Comparison of ENCODE assay signal across 27 cellular contexts in the genomic region with DNA sequence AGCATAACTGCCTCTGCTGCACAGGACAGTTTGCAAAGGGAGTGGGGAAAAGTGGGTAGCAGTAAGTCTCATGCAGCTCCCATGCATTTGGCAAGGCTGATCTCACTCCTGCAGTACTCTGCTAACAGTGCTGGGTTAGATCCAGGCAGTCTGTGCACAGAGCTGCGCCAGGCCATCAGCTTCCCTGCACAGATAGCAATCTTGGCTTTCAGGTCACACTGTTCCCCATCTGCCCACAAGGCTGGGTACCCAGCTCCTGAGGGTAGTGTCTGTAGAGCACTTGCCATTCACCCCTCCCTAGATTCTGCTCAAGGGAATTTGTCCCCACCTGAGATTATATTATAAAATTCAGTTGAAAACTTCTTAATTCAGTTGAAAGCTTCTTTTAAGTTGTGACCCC.
"Had no signal": no experiment of that assay in that cellular context is flagged by ENCODE, and none has a peak within 500 bp of the region (broad histone marks: within the 10 kb centered on the region; RNA-seq: fewer than 3 reads in every experiment).

No MANE protein-coding gene starts in this region.

- H3K27me3 ChIP-seq: ascending aorta, brain microvascular endothelial cell, heart left ventricle, left lung, upper lobe of left lung, vagina had no signal

- H3K4me2 ChIP-seq: smooth muscle cell had no signal

- H3K36me3 ChIP-seq: ascending aorta, brain microvascular endothelial cell, heart left ventricle, left lung, lower lobe of right lung, upper lobe of left lung, vagina had no signal

- FAIRE-seq: endothelial cell of umbilical vein had no signal

- H3K4me3 Mint-ChIP-seq: activated naive CD4-positive, alpha-beta T cell treated with anti-CD3 and anti-CD28 coated beads for 36 hours; activated naive CD8-positive, alpha-beta T cell treated with anti-CD3 and anti-CD28 coated beads, Interleukin-2, amount 10 ng/mL, durations not matched to agents 7 days and 5 days; activated T-helper 1 cell treated with anti-CD3 and anti-CD28 coated beads, Interleukin-12 subunit alpha, Interleukin-12 subunit beta, Interleukin-2, Interleukin-4 antibody, amounts not matched to agents 30 ng/mL and 10 ng/mL and 1 ng/mL, durations not matched to agents 14 hours and 24 hours and 36 hours; naive B cell; stimulated activated memory B cell treated with anti-CD40 and anti-IgM and Interleukin-4, amounts not matched to agents 10 μg/mL and 1 μg/mL and 100 μg/mL, for 72 hours; stimulated activated naive CD8-positive, alpha-beta T cell treated with anti-CD3 and anti-CD28 coated beads, Interleukin-15, amount 100 ng/mL, for 72 hours had no signal

- ATAC-seq: activated CD4-positive, CD25-positive, alpha-beta regulatory T cell treated with anti-CD3 and anti-CD28 coated beads, Interleukin-2, amount 50 U/mL, for 24 hours; stimulated activated memory B cell treated with anti-CD40 and anti-IgM and Interleukin-4, amounts not matched to agents 10 μg/mL and 1 μg/mL and 100 μg/mL, for 72 hours; stimulated activated naive CD8-positive, alpha-beta T cell treated with anti-CD3 and anti-CD28 coated beads, Interleukin-15, amount 100 ng/mL, for 72 hours had no signal

- H3K9ac ChIP-seq: parathyroid adenoma had no signal

- H3K4me1 Mint-ChIP-seq: activated naive CD8-positive, alpha-beta T cell treated with anti-CD3 and anti-CD28 coated beads, Interleukin-2, amount 10 ng/mL, durations not matched to agents 7 days and 5 days; stimulated activated memory B cell treated with anti-CD40 and anti-IgM and Interleukin-4, amounts not matched to agents 10 μg/mL and 1 μg/mL and 100 μg/mL, for 72 hours; stimulated activated naive CD8-positive, alpha-beta T cell treated with anti-CD3 and anti-CD28 coated beads, Interleukin-15, amount 100 ng/mL, for 72 hours had no signal

- H3K4me3 ChIP-seq: ascending aorta, heart left ventricle, left lung, lower lobe of right lung, psoas muscle, smooth muscle cell, upper lobe of left lung, vagina had no signal

- H3K27ac ChIP-seq: ascending aorta, brain microvascular endothelial cell, heart left ventricle, left lung, lower lobe of right lung, parathyroid adenoma, psoas muscle, upper lobe of left lung, vagina had no signal

- H2AFZ ChIP-seq: parathyroid adenoma had no signal

- H3K36me3 Mint-ChIP-seq: activated naive CD8-positive, alpha-beta T cell treated with anti-CD3 and anti-CD28 coated beads, Interleukin-2, amount 10 ng/mL, durations not matched to agents 7 days and 5 days; naive B cell; stimulated activated memory B cell treated with anti-CD40 and anti-IgM and Interleukin-4, amounts not matched to agents 10 μg/mL and 1 μg/mL and 100 μg/mL, for 72 hours had no signal

- H3K9me3 ChIP-seq: ascending aorta, heart left ventricle, left lung, lower lobe of right lung, psoas muscle, upper lobe of left lung, vagina had no signal

- H3K27ac Mint-ChIP-seq: activated naive CD4-positive, alpha-beta T cell treated with anti-CD3 and anti-CD28 coated beads for 36 hours; activated naive CD8-positive, alpha-beta T cell treated with anti-CD3 and anti-CD28 coated beads, Interleukin-2, amount 10 ng/mL, durations not matched to agents 7 days and 5 days; activated T-helper 1 cell treated with anti-CD3 and anti-CD28 coated beads, Interleukin-12 subunit alpha, Interleukin-12 subunit beta, Interleukin-2, Interleukin-4 antibody, amounts not matched to agents 30 ng/mL and 10 ng/mL and 1 ng/mL, durations not matched to agents 14 hours and 24 hours and 36 hours; naive B cell; stimulated activated memory B cell treated with anti-CD40 and anti-IgM and Interleukin-4, amounts not matched to agents 10 μg/mL and 1 μg/mL and 100 μg/mL, for 72 hours; stimulated activated naive CD8-positive, alpha-beta T cell treated with anti-CD3 and anti-CD28 coated beads, Interleukin-15, amount 100 ng/mL, for 72 hours had no signal

- H3K4me1 ChIP-seq: ascending aorta, parathyroid adenoma had no signal

- H3K9me3 Mint-ChIP-seq: activated naive CD4-positive, alpha-beta T cell treated with anti-CD3 and anti-CD28 coated beads for 36 hours; activated naive CD8-positive, alpha-beta T cell treated with anti-CD3 and anti-CD28 coated beads, Interleukin-2, amount 10 ng/mL, durations not matched to agents 7 days and 5 days; activated T-helper 1 cell treated with anti-CD3 and anti-CD28 coated beads, Interleukin-12 subunit alpha, Interleukin-12 subunit beta, Interleukin-2, Interleukin-4 antibody, amounts not matched to agents 30 ng/mL and 10 ng/mL and 1 ng/mL, durations not matched to agents 14 hours and 24 hours and 36 hours; naive B cell; stimulated activated memory B cell treated with anti-CD40 and anti-IgM and Interleukin-4, amounts not matched to agents 10 μg/mL and 1 μg/mL and 100 μg/mL, for 72 hours; stimulated activated naive CD8-positive, alpha-beta T cell treated with anti-CD3 and anti-CD28 coated beads, Interleukin-15, amount 100 ng/mL, for 72 hours had no signal

- H3K79me2 ChIP-seq: parathyroid adenoma had no signal

- DNase-seq: activated CD4-positive, alpha-beta T cell treated with anti-CD3 and anti-CD28 coated beads for 48 hours; activated CD4-positive, alpha-beta T cell treated with anti-CD3 and anti-CD28 coated beads, Interleukin-2, amount 50 U/mL, for 48 hours; activated CD8-positive, alpha-beta memory T cell treated with anti-CD3 and anti-CD28 coated beads for 24 hours; activated effector memory CD4-positive, alpha-beta T cell treated with anti-CD3 and anti-CD28 coated beads, Interleukin-2, amount 50 U/mL, for 16 hours; activated naive CD4-positive, alpha-beta T cell treated with anti-CD3 and anti-CD28 coated beads for 36 hours; activated naive CD8-positive, alpha-beta T cell treated with anti-CD3 and anti-CD28 coated beads, Interleukin-2, amount 10 ng/mL, durations not matched to agents 7 days and 5 days; activated T-cell treated with anti-CD3 and anti-CD28 coated beads, Interleukin-2, amount 50 U/mL, for 1 hour; brain microvascular endothelial cell; left lung; mesenchymal stem cell; naive B cell; psoas muscle; stimulated activated CD4-positive, alpha-beta T cell treated with anti-CD3 and anti-CD28 coated beads, Interleukin-1b, Interleukin-23, amount 100 ng/mL, for 48 hours; stimulated activated CD4-positive, alpha-beta T cell treated with anti-CD3 and anti-CD28 coated beads, Interleukin-4, amount 100 ng/mL, for 4 hours; stimulated activated CD8-positive, alpha-beta memory T cell treated with anti-CD3 and anti-CD28 coated beads, Interleukin-4, amount 100 ng/mL, for 48 hours; stimulated activated naive CD8-positive, alpha-beta T cell treated with anti-CD3 and anti-CD28 coated beads, Interleukin-15, amount 100 ng/mL, for 72 hours had no signal
